In genomic region chr20:54646156-54646517, GRCh38 we compare ENCODE assay signal across 16 cellular contexts.
A peak's percentile ranks its signal among the peaks of the same experiment; 100 is the strongest.
DNase-seq lines count a peak whose midpoint lies in the region; FAIRE-seq and TF ChIP-seq lines count a peak whose summit lies in the region.
"Had no signal": no experiment of that assay in that cellular context is flagged by ENCODE, and none has a peak within 500 bp of the region (broad histone marks: within the 10 kb centered on the region; RNA-seq: fewer than 3 reads in every experiment).

No MANE protein-coding gene starts in this region.

- TF ChIP-seq POLR2A in endothelial cell of umbilical vein (IDR thresholded peaks at IDR 0.05; ENCODE audit: low read depth, low read length): no peak

- no peak overlapping the region for H4K5ac ChIP-seq in mesendoderm (ENCODE audit: low read length)

- intact Hi-C loops in endothelial cell of umbilical vein (cut with micrococcal nuclease) (loop anchor here (1.0 to 5.0 kb wide), 3 partner anchors 113 to 543 kb away; partner anchors contain the start of gene DOK5), PC-9 (cut with micrococcal nuclease; ENCODE audit: unreplicated experiment) (loop anchor here (1.0 kb wide), 2 partner anchors 426 to 447 kb away; no protein-coding TSS in a partner anchor)

- H3K36me3 ChIP-seq in endothelial cell of umbilical vein (ENCODE audit: control insufficient read depth in 2 of 2, extremely low read depth in 1 of 2, insufficient read depth in 2 of 2, low read length in 2 of 2): no peaks in the 10 kb centered on the region
- no peaks in the 10 kb centered on the region for H3K36me3 ChIP-seq in mesendoderm (ENCODE audit: control insufficient read depth, insufficient read depth, low read length)
- H3K36me3 ChIP-seq in PC-9 (ENCODE audit: low read depth): no peaks in the 10 kb centered on the region
- H3K36me3 ChIP-seq: BE2C, BLaER1 had no signal

- H3K56ac ChIP-seq in mesendoderm (ENCODE audit: low read length): no peak overlapping the region

- peak; percentile 18 for FAIRE-seq in endothelial cell of umbilical vein (lab: Jason Lieb, UNC)
- FAIRE-seq: GM12892 had no signal

- POLR2A ChIA-PET in endothelial cell of umbilical vein (lab: Charles Lee): no interaction called here
- POLR2A ChIA-PET in PC-9 (lab: Charles Lee; ENCODE audit: unreplicated experiment): no interaction called here

- no peak overlapping the region for H3K4ac ChIP-seq in mesendoderm (ENCODE audit: low read depth, low read length)

- H3K23ac ChIP-seq in mesendoderm (ENCODE audit: low read length): no peak overlapping the region

- no peak overlapping the region for H2BK120ac ChIP-seq in mesendoderm (ENCODE audit: low read depth, low read length)

- DNase-seq in DMS53 (lab: John Stamatoyannopoulos, UW) (peak; percentile 65), DMS53 treated with DMSO at 0.1 percent for 48 hours (lab: John Stamatoyannopoulos, UW; ENCODE audit: unreplicated experiment) (no peak), endothelial cell of umbilical vein (ENCODE audit: low read depth, low spot score) (no peak), mesendoderm (no peak), PC-9 (no peak), dedifferentiated amniotic fluid mesenchymal stem cell (ENCODE audit: extremely low spot score) (no peak), NCI-H146 treated with DMSO at 0.1 percent for 48 hours (lab: John Stamatoyannopoulos, UW; ENCODE audit: unreplicated experiment) (no peak)
- DNase-seq: DMS 273 treated with DMSO at 0.1 percent for 48 hours, DMS153, DMS79, GDM1 had no signal

- no peak for TF ChIP-seq CTCF in endothelial cell of umbilical vein (IDR thresholded peaks at IDR 0.05; ENCODE audit: extremely low read depth in 1 of 2, insufficient read depth in 1 of 2, low read depth in 1 of 2, low read length in 2 of 2)
- TF ChIP-seq CTCF in PC-9 (conservative IDR thresholded peaks at IDR 0.05): no peak

- H4K20me1 ChIP-seq in endothelial cell of umbilical vein (replicated peaks; ENCODE audit: control insufficient read depth, extremely low read depth, insufficient read depth, low read length) (no peaks in the 10 kb centered on the region), PC-9 (ENCODE audit: insufficient read depth) (no peaks in the 10 kb centered on the region)
- H4K20me1 ChIP-seq: BLaER1 had no signal

- no peak overlapping the region for H3K4me3 ChIP-seq in endothelial cell of umbilical vein (replicated peaks in 1 of 3; ENCODE audit: insufficient read depth in 1 of 3, low read depth in 1 of 3, low read length in 3 of 3)
- H3K4me3 ChIP-seq in mesendoderm (ENCODE audit: low read length): no peak overlapping the region
- H3K4me3 ChIP-seq in PC-9: no peak overlapping the region
- H3K4me3 ChIP-seq: BLaER1, GM12878 had no signal

- H3K79me2 ChIP-seq in endothelial cell of umbilical vein (ENCODE audit: control insufficient read depth, insufficient read depth, low read length) (no peaks in the 10 kb centered on the region), mesendoderm (ENCODE audit: control insufficient read depth, insufficient read depth, low read length) (no peaks in the 10 kb centered on the region), PC-9 (ENCODE audit: low read depth) (no peaks in the 10 kb centered on the region)

- no peak overlapping the region for H3K18ac ChIP-seq in mesendoderm (ENCODE audit: low read length)

- H3K27me3 ChIP-seq in endothelial cell of umbilical vein (ENCODE audit: control insufficient read depth in 2 of 2, insufficient read depth in 2 of 2, low read length in 2 of 2) (no peaks in the 10 kb centered on the region), mesendoderm (ENCODE audit: insufficient read depth, low read length, poor library complexity) (no peaks in the 10 kb centered on the region), PC-9 (ENCODE audit: insufficient read depth, low read depth) (peaks cover 6% of the 10 kb centered on the region)
- H3K27me3 ChIP-seq: BE2C, BLaER1 had no signal

- no peak overlapping the region for H2AK5ac ChIP-seq in mesendoderm (ENCODE audit: low read length)

- H3F3A ChIP-seq in PC-9 (ENCODE audit: insufficient read depth, low read depth): no peaks in the 10 kb centered on the region

- 100% methylated on average over 1 of the region's 4 CpGs for WGBS in mesendoderm (ENCODE audit: extremely low coverage, insufficient coverage, low lambda C conversion rate)

- no peaks in the 10 kb centered on the region for H3K9me3 ChIP-seq in endothelial cell of umbilical vein (replicated peaks; ENCODE audit: control insufficient read depth, insufficient read depth, low read length)
- no peaks in the 10 kb centered on the region for H3K9me3 ChIP-seq in PC-9 (ENCODE audit: insufficient read depth, low read depth)
- H3K9me3 ChIP-seq: BE2C, BLaER1 had no signal

- dilution Hi-C loops in endothelial cell of umbilical vein (cut with MboI; ENCODE audit: extremely low pct_ligation_motif_present, low sequenced_read_pairs): no loop called here

- BruUV-seq in endothelial cell of umbilical vein (replicated peaks; lab: Mats Ljungman, UMichigan): no TSS peak
- no TSS peak for BruUV-seq in PC-9 (replicated peaks; lab: Mats Ljungman, UMichigan)

- H3K4me1 ChIP-seq in endothelial cell of umbilical vein (ENCODE audit: control insufficient read depth, extremely low read depth, insufficient read depth, low read length) (no peaks in the 10 kb centered on the region), mesendoderm (ENCODE audit: control insufficient read depth, low read depth, low read length) (no peaks in the 10 kb centered on the region), PC-9 (replicated peaks; ENCODE audit: insufficient read depth) (no peaks in the 10 kb centered on the region)
- H3K4me1 ChIP-seq: BE2C had no signal

- no peak overlapping the region for H2BK5ac ChIP-seq in mesendoderm (ENCODE audit: low read length)

- H3K4me2 ChIP-seq in endothelial cell of umbilical vein (ENCODE audit: insufficient read depth, low read length) (no peak overlapping the region), mesendoderm (ENCODE audit: low read length) (no peak overlapping the region), PC-9 (no peak overlapping the region)
- H3K4me2 ChIP-seq: BLaER1 had no signal

- H3K27ac ChIP-seq in endothelial cell of umbilical vein (ENCODE audit: insufficient read depth, low read depth, low read length) (no peak overlapping the region), mesendoderm (ENCODE audit: low read depth, low read length) (no peak overlapping the region), PC-9 (no peak overlapping the region)
- H3K27ac ChIP-seq: 22Rv1, BLaER1 had no signal

- H4K8ac ChIP-seq in mesendoderm (ENCODE audit: low read depth, low read length): peak overlapping the region; percentile 82

- no peaks in the 10 kb centered on the region for H3K9me1 ChIP-seq in endothelial cell of umbilical vein (replicated peaks; ENCODE audit: control insufficient read depth, extremely low read depth, insufficient read depth, low read length)

- CTCF ChIA-PET in endothelial cell of umbilical vein (lab: Charles Lee) (interaction anchor here (0.7 to 3.9 kb wide), 9 partner anchors 113 to 550 kb away, joined by 3 to 18 read pairs (median 6); no protein-coding TSS in a partner anchor), PC-9 (lab: Charles Lee) (interaction anchor here (0.6 to 0.7 kb wide), 2 partner anchors 549 to 910 kb away, joined by 7 to 10 read pairs; no protein-coding TSS in a partner anchor)

- no peaks in the 10 kb centered on the region for H3K9me2 ChIP-seq in PC-9 (ENCODE audit: insufficient read depth)

- no peak overlapping the region for H2AFZ ChIP-seq in endothelial cell of umbilical vein (ENCODE audit: low read depth, low read length)
- no peak overlapping the region for H2AFZ ChIP-seq in PC-9

- no peak overlapping the region for H3K9ac ChIP-seq in endothelial cell of umbilical vein (replicated peaks; ENCODE audit: extremely low read depth, insufficient read depth, low read length)
- H3K9ac ChIP-seq in mesendoderm (ENCODE audit: low read length): no peak overlapping the region
- H3K9ac ChIP-seq: BLaER1 had no signal

- H2BK15ac ChIP-seq in mesendoderm (replicated peaks; ENCODE audit: low read depth): no peak overlapping the region

- no peaks in the 10 kb centered on the region for H3K79me1 ChIP-seq in mesendoderm (ENCODE audit: low read length)

TF ChIP-seq in endothelial cell of umbilical vein, 7 proteins besides CTCF, POLR2A, EP300 and RAD21:
- TF ChIP-seq POLR2AphosphoS5 (IDR thresholded peaks at IDR 0.05; ENCODE audit: insufficient read depth, low read depth, low read length) (no peak), MAX (IDR thresholded peaks at IDR 0.05; ENCODE audit: insufficient read depth, insufficient read length) (no peak), EZH2 (IDR thresholded peaks at IDR 0.05; ENCODE audit: borderline replicate concordance, low read depth, low read length, severe bottlenecking) (no peak)
TF ChIP-seq in endothelial cell of umbilical vein: peak in this region for 0.
